Comparison of ENCODE assay signal across 8 cellular contexts in genomic region chr2:161136696-161137324, GRCh38. TPM values are rescaled to one million over a fixed set of nuclear protein-coding genes. Genes with fewer than 3 reads are reported as not detected.
DNase-seq lines count a peak whose midpoint lies in the region; ATAC-seq and TF ChIP-seq lines count a peak whose summit lies in the region.

No MANE protein-coding gene starts in this region.

- no peak for TF ChIP-seq RAD21 in IMR-90 (IDR thresholded peaks at IDR 0.05; ENCODE audit: low read length)

- no peak overlapping the region for H2AFZ ChIP-seq in IMR-90 (replicated peaks; ENCODE audit: low read length, poor library complexity)

- H3K9me3 ChIP-seq in IMR-90 (ENCODE audit: control insufficient read depth, insufficient read depth, low read length) (no peaks in the 10 kb centered on the region), upper lobe of right lung (no peaks in the 10 kb centered on the region), BE2C (no peaks in the 10 kb centered on the region)

- BruUV-seq in IMR-90 (replicated peaks; lab: Mats Ljungman, UMichigan), result no TSS peak

- DNase-seq in GM12864 (ENCODE audit: low read depth), result peak; percentile 83
- DNase-seq in IMR-90, result peak; percentile 69
- peak; percentile 7 for DNase-seq in activated naive CD8-positive, alpha-beta T cell treated with anti-CD3 and anti-CD28 coated beads for 36 hours
- peak; percentile 78 for DNase-seq in kidney glomerular epithelial cell (lab: John Stamatoyannopoulos, UW)
- no peak for DNase-seq in upper lobe of right lung
- no peak for DNase-seq in BE2C
- no peak for DNase-seq in NCI-H82 treated with DMSO at 0.1 percent for 48 hours (lab: John Stamatoyannopoulos, UW; ENCODE audit: unreplicated experiment)

- H3K4me1 Mint-ChIP-seq in activated naive CD8-positive, alpha-beta T cell treated with anti-CD3 and anti-CD28 coated beads for 36 hours, result peaks cover 44% of the 10 kb centered on the region

- peak overlapping the region; percentile 99 for H3K27ac Mint-ChIP-seq in activated naive CD8-positive, alpha-beta T cell treated with anti-CD3 and anti-CD28 coated beads for 36 hours

- H3K27ac ChIP-seq in IMR-90 (ENCODE audit: insufficient read depth, low read length) (no peak overlapping the region), upper lobe of right lung (peak overlapping the region; percentile 82)

- H3K4me1 ChIP-seq in IMR-90 (ENCODE audit: control insufficient read depth, insufficient read depth, low read length) (peaks cover 9% of the 10 kb centered on the region), upper lobe of right lung (peaks cover 42% of the 10 kb centered on the region), BE2C (no peaks in the 10 kb centered on the region)

- no peak overlapping the region for H2BK20ac ChIP-seq in IMR-90 (ENCODE audit: low read depth, low read length)

- no peak overlapping the region for H2BK15ac ChIP-seq in IMR-90 (ENCODE audit: low read depth, low read length)

- no peak for TF ChIP-seq POLR2A in IMR-90 (IDR thresholded peaks at IDR 0.05; ENCODE audit: low read depth, low read length)

- H2BK5ac ChIP-seq in IMR-90 (ENCODE audit: low read depth, low read length, poor library complexity, severe bottlenecking), result no peak overlapping the region

- no peaks in the 10 kb centered on the region for H3K9me1 ChIP-seq in IMR-90 (ENCODE audit: insufficient read depth, low read length)

- H3K4me3 Mint-ChIP-seq in activated naive CD8-positive, alpha-beta T cell treated with anti-CD3 and anti-CD28 coated beads for 36 hours, result peak overlapping the region; percentile 91

- H3K27me3 ChIP-seq in IMR-90 (ENCODE audit: control insufficient read depth, insufficient read depth, low read length), result no peaks in the 10 kb centered on the region
- H3K27me3 ChIP-seq in upper lobe of right lung, result no peaks in the 10 kb centered on the region
- H3K27me3 ChIP-seq in BE2C, result no peaks in the 10 kb centered on the region

- WGBS in IMR-90 (ENCODE audit: extremely low coverage in 2 of 2, insufficient read length in 1 of 2), 2 experiments, result no CpG with 5 or more reads among the region's 4 CpGs

- dilution Hi-C loops in IMR-90 (cut with HindIII; ENCODE audit: low sequenced_read_pairs, unreplicated experiment), result no loop called here

- no peaks in the 10 kb centered on the region for H4K20me1 ChIP-seq in IMR-90 (ENCODE audit: insufficient read depth, low read length)

- intact Hi-C loops in IMR-90 (cut with micrococcal nuclease), result no loop called here
- intact Hi-C loops in upper lobe of right lung (cut with DNase I), result no loop called here

- in situ Hi-C loops in IMR-90 (cut with MboI; ENCODE audit: low sequenced_read_pairs), result no loop called here

- peak; percentile 74 for ATAC-seq in GM21390 (IDR thresholded peaks at IDR 0.05; ENCODE audit: unreplicated experiment)
- ATAC-seq in IMR-90 (ENCODE audit: low read depth), result peak; percentile 43
- peak; percentile 91 for ATAC-seq in upper lobe of right lung

- H3K56ac ChIP-seq in IMR-90 (ENCODE audit: extremely low read depth, insufficient read depth, low read length), result no peak overlapping the region

- H3K18ac ChIP-seq in IMR-90 (ENCODE audit: low read depth, low read length), result peak overlapping the region; percentile 47; the same call in 1 of the 2 replicates

- no peak overlapping the region for H2AK5ac ChIP-seq in IMR-90 (ENCODE audit: low read depth, low read length)

- H3K4me3 ChIP-seq in GM12864 (ENCODE audit: low read depth, low read length) (peak overlapping the region; percentile 81), IMR-90 (ENCODE audit: insufficient read depth, low read depth, low read length) (no peak overlapping the region), upper lobe of right lung (peak overlapping the region; percentile 46), BE2C (ENCODE audit: low read depth, low read length) (no peak overlapping the region)

- TF ChIP-seq CTCF in GM12864 (IDR thresholded peaks at IDR 0.05; ENCODE audit: low read depth, low read length, missing control alignments), result no peak
- TF ChIP-seq CTCF in IMR-90 (conservative IDR thresholded peaks at IDR 0.05; ENCODE audit: low read depth, low read length), result no peak
- no peak for TF ChIP-seq CTCF in upper lobe of right lung (IDR thresholded peaks at IDR 0.05)
- no peak for TF ChIP-seq CTCF in BE2C (IDR thresholded peaks at IDR 0.05; ENCODE audit: low read depth, low read length)

- no peak overlapping the region for H3K4ac ChIP-seq in IMR-90 (ENCODE audit: low read depth, low read length)

- CTCF ChIA-PET in IMR-90 (lab: Yijun Ruan, JAX), result no interaction called here

- peak overlapping the region in 1 of 2 experiments; percentile 14; a peak in 1 of 4 replicates for H4K8ac ChIP-seq in IMR-90 (ENCODE audit: low read depth in 2 of 2, low read length in 2 of 2)

- POLR2A ChIA-PET in IMR-90 (lab: Charles Lee; ENCODE audit: unreplicated experiment), result no interaction called here

- peak overlapping the region; percentile 68; the same call in 1 of the 2 replicates for H4K5ac ChIP-seq in IMR-90 (ENCODE audit: low read depth, low read length)

- H3K27me3 Mint-ChIP-seq in activated naive CD8-positive, alpha-beta T cell treated with anti-CD3 and anti-CD28 coated beads for 36 hours, result no peaks in the 10 kb centered on the region

- H3K36me3 Mint-ChIP-seq in activated naive CD8-positive, alpha-beta T cell treated with anti-CD3 and anti-CD28 coated beads for 36 hours, result peaks cover 15% of the 10 kb centered on the region

- H2BK120ac ChIP-seq in IMR-90 (ENCODE audit: low read depth, low read length), result no peak overlapping the region

- H3K9me3 Mint-ChIP-seq in activated naive CD8-positive, alpha-beta T cell treated with anti-CD3 and anti-CD28 coated beads for 36 hours, result peaks cover 7% of the 10 kb centered on the region

- no peaks in the 10 kb centered on the region for H3K79me1 ChIP-seq in IMR-90 (ENCODE audit: low read depth in 1 of 2, low read length in 2 of 2)

- H2AK9ac ChIP-seq in IMR-90 (replicated peaks; ENCODE audit: low read depth, low read length, poor library complexity), result no peak overlapping the region

- no peak overlapping the region for H3K14ac ChIP-seq in IMR-90 (replicated peaks; ENCODE audit: low read depth, low read length)

- H3K4me2 ChIP-seq in IMR-90 (ENCODE audit: low read depth, low read length), result no peak overlapping the region; the same call in 1 of the 2 replicates

- H3K9ac ChIP-seq in IMR-90 (ENCODE audit: low read depth, low read length), result no peak overlapping the region

- H3K23ac ChIP-seq in IMR-90 (ENCODE audit: low read depth, low read length), result no peak overlapping the region

- no peak overlapping the region for H4K91ac ChIP-seq in IMR-90 (ENCODE audit: insufficient read depth, low read depth, low read length)

- H3K36me3 ChIP-seq in IMR-90 (ENCODE audit: control insufficient read depth, insufficient read depth, low read length) (no peaks in the 10 kb centered on the region), upper lobe of right lung (no peaks in the 10 kb centered on the region), BE2C (no peaks in the 10 kb centered on the region)

TF ChIP-seq in IMR-90, 13 proteins besides CTCF, POLR2A, EP300 and RAD21:
- TF ChIP-seq ELK1 (IDR thresholded peaks at IDR 0.05; ENCODE audit: borderline replicate concordance, low read depth, low read length) (no peak), NFE2L2 (IDR thresholded peaks at IDR 0.05; ENCODE audit: low read depth, low read length) (no peak), BHLHE40 (IDR thresholded peaks at IDR 0.05; ENCODE audit: low read depth, low read length) (no peak), MXI1 (IDR thresholded peaks at IDR 0.05; ENCODE audit: borderline replicate concordance, low read depth, low read length) (no peak), SMC3 (IDR thresholded peaks at IDR 0.05; ENCODE audit: low read depth, low read length) (no peak), MAZ (IDR thresholded peaks at IDR 0.05; ENCODE audit: borderline replicate concordance, low read depth, low read length) (no peak), FOS (IDR thresholded peaks at IDR 0.05; ENCODE audit: low read depth, low read length) (no peak), CEBPB (IDR thresholded peaks at IDR 0.05; ENCODE audit: low read depth, low read length) (no peak), USF2 (IDR thresholded peaks at IDR 0.05; ENCODE audit: low read depth, low read length) (no peak), CHD1 (IDR thresholded peaks at IDR 0.05; ENCODE audit: low read depth, low read length) (no peak), RCOR1 (IDR thresholded peaks at IDR 0.05; ENCODE audit: insufficient replicate concordance, low read length) (no peak), RFX5 (IDR thresholded peaks at IDR 0.05; ENCODE audit: low read depth, low read length) (no peak), MAFK (IDR thresholded peaks at IDR 0.05; ENCODE audit: low read depth, low read length) (no peak)

RNA-seq across cellular contexts. Expression of gene TANK, which starts 23.4 kb away (rescaled TPM):
- total RNA-seq in IMR-90 (2012; rRNA removed) (41.9 and 46.4 TPM in 2 replicates), upper lobe of right lung (79.6 TPM)
- 24.8 and 25.4 TPM in 2 replicates for polyA plus RNA-seq in IMR-90 (2012; rRNA removed)
- polyA plus RNA-seq in IMR-90 (2012; cell fraction: cytosol; rRNA removed), result 8.1 and 12.2 TPM in 2 replicates
- 5.6 and 36.1 TPM in 2 replicates for polyA plus RNA-seq in IMR-90 (2012; cell fraction: nucleus; rRNA removed; ENCODE audit: low replicate concordance)
- total RNA-seq in activated naive CD8-positive, alpha-beta T cell treated with anti-CD3 and anti-CD28 coated beads for 36 hours, result 10 to 100 TPM; 53.1 to 55.0 TPM
- polyA plus RNA-seq in BE2C (2012; ENCODE audit: insufficient read depth, insufficient read length, low read depth), result 16.7 TPM

Comparison
In these comparisons a context has a peak if more than half of its experiments do, and no peak if none do; other contexts are left out.
1. DNase-seq: peak in GM12864 (single experiment), IMR-90 (single experiment), activated naive CD8-positive, alpha-beta T cell treated with anti-CD3 and anti-CD28 coated beads for 36 hours (single experiment) and kidney glomerular epithelial cell (single experiment); none in upper lobe of right lung (single experiment), BE2C (single experiment) and NCI-H82 treated with DMSO at 0.1 percent for 48 hours (single experiment).
2. H3K4me3 ChIP-seq: peak in GM12864 (single experiment) and upper lobe of right lung (single experiment); none in IMR-90 (single experiment) and BE2C (single experiment).
3. Peak in every context shown above with its lines, with median percentiles within 50 percentile points of each other: ATAC-seq.